ENCODE assay signal across 26 cellular contexts in the genomic region with DNA sequence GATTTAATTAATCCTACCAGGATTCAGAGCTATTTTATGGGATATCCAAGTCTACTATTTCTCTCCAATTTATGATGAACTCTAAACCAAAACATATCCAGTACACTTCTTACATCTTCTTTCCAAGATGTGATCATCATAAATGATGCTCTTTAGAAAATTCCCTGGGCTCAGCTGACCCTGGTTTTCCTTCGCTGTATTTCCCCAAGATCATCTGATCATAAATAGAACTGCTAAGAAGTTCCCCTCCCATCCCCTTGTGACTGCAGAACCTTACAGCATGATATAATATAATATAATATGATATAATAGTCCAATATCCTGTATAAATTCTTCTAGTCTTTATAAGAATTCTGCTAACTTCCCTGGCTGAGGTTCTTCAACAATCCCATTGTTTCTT.
"Had no signal": no experiment of that assay in that cellular context is flagged by ENCODE, and none has a peak within 500 bp of the region (broad histone marks: within the 10 kb centered on the region; RNA-seq: fewer than 3 reads in every experiment).

No MANE protein-coding gene starts in this region.

- H3K9ac ChIP-seq: SK-N-SH had no signal

- H3K9me3 ChIP-seq: adrenal gland, Peyer's patch, SK-N-SH had no signal

- DNase-seq: activated CD4-positive, alpha-beta memory T cell treated with anti-CD3 and anti-CD28 coated beads for 36 hours; activated CD4-positive, alpha-beta T cell treated with anti-CD3 and anti-CD28 coated beads, Interleukin-2, amount 10 ng/mL, durations not matched to agents 7 days and 5 days; activated CD4-positive, CD25-positive, alpha-beta regulatory T cell; activated CD8-positive, alpha-beta memory T cell treated with anti-CD3 and anti-CD28 coated beads, Interleukin-2, amount 50 U/mL, for 4 hours; activated effector memory CD4-positive, alpha-beta T cell treated with Interleukin-2 at 50 U/mL for 16 hours; activated naive CD4-positive, alpha-beta T cell treated with Interleukin-2 at 50 U/mL for 16 hours; activated T-cell treated with anti-CD3 and anti-CD28 coated beads, Interleukin-2, amount 50 U/mL, for 1 hour; adrenal gland; anterior cingulate cortex; Karpas-422; MM.1S; NCI-H1105; NCI-H1436; NCI-H187; NCI-H2081; NCI-H510A treated with DMSO at 0.1 percent for 48 hours; NCI-H69; NK-92 treated with Interleukin-12 subunit alpha and Interleukin-12 subunit beta, amount 100 ng/mL, for 24 hours; Peyer's patch; Right ventricle myocardium superior; SJCRH30; SK-N-SH; T-helper 1 cell had no signal

- H3K27me3 ChIP-seq: adrenal gland, Peyer's patch, SJCRH30 had no signal

- H3K4me1 ChIP-seq: adrenal gland, Peyer's patch, SJCRH30 had no signal

- H3K27ac ChIP-seq: adrenal gland, RWPE1, SJCRH30, VCaP had no signal

- H3K36me3 ChIP-seq: adrenal gland, Peyer's patch, SJCRH30 had no signal

- H3K4me3 ChIP-seq: adrenal gland, K562, Peyer's patch, SJCRH30 had no signal
